In the genomic region with DNA sequence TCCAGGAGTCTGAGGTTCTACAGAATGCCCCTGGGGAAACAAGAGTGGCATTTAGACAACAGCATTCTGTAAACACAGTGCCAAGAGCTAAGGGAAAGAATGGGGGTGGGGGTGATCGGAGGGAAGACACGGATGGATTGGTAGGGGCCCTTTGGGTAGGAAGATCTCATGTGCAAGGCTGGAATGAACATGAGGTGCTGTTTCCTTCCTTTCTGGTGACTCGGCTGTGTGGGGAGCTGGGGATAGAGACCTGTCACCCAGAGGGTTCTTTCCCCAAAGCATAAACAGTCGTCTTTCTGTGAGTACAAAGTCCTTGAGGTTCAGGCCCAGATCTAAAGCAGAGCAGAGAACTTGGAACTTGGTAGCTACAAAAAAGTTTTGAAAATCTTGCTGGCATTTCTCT, we compare ENCODE assay signal across 9 cellular contexts. TPM values are rescaled to one million over a fixed set of nuclear protein-coding genes. Genes with fewer than 3 reads are reported as not detected.
DNase-seq lines count a peak whose midpoint lies in the region; ATAC-seq and TF ChIP-seq lines count a peak whose summit lies in the region.
"Had no signal": no experiment of that assay in that cellular context is flagged by ENCODE, and none has a peak within 500 bp of the region (broad histone marks: within the 10 kb centered on the region; RNA-seq: fewer than 3 reads in every experiment).

No MANE protein-coding gene starts in this region.

- H3K18ac ChIP-seq in mesenchymal stem cell (ENCODE audit: low read depth in 1 of 2, low read length in 2 of 2), result peak overlapping the region; percentile 87 to 88

- H3K4me1 ChIP-seq in duodenal mucosa (ENCODE audit: control insufficient read depth in 1 of 2, insufficient read depth in 2 of 2, low read length in 2 of 2), result peaks cover 51 to 52% of the 10 kb centered on the region in 2 donors
- peaks cover 23% of the 10 kb centered on the region for H3K4me1 ChIP-seq in mesenchymal stem cell (ENCODE audit: control insufficient read depth, insufficient read depth, low read depth, low read length)
- H3K4me1 ChIP-seq in suprapubic skin, result peaks cover 61% of the 10 kb centered on the region

- H3K36me3 ChIP-seq in duodenal mucosa (ENCODE audit: control insufficient read depth in 1 of 2, insufficient read depth in 2 of 2, low read length in 2 of 2), result peaks cover 12 to 30% of the 10 kb centered on the region in 2 donors
- H3K36me3 ChIP-seq in mesenchymal stem cell (ENCODE audit: control insufficient read depth in 1 of 2, insufficient read depth in 2 of 2, low read depth in 1 of 2, low read length in 2 of 2), result peaks cover 26 to 27% of the 10 kb centered on the region in 2 experiments
- H3K36me3 ChIP-seq in suprapubic skin, result peaks cover 27% of the 10 kb centered on the region

- no peak for TF ChIP-seq POLR2A in suprapubic skin (IDR thresholded peaks at IDR 0.05)

- H2BK120ac ChIP-seq in mesenchymal stem cell (ENCODE audit: low read depth, low read length), result peak overlapping the region; percentile 82

- H2AK5ac ChIP-seq in mesenchymal stem cell (ENCODE audit: low read length, severe bottlenecking), result peak overlapping the region; percentile 41

- TF ChIP-seq EP300 in suprapubic skin (IDR thresholded peaks at IDR 0.05), result no peak

- peak overlapping the region; percentile 69 for H4K8ac ChIP-seq in mesenchymal stem cell (ENCODE audit: low read length)

- H3K9me3 ChIP-seq in duodenal mucosa (ENCODE audit: control insufficient read depth in 1 of 2, low read length in 2 of 2) (no peaks in the 10 kb centered on the region), mesenchymal stem cell (ENCODE audit: control insufficient read depth, low read length) (no peaks in the 10 kb centered on the region), suprapubic skin (no peaks in the 10 kb centered on the region)

- ATAC-seq in GM21515 (IDR thresholded peaks at IDR 0.05; ENCODE audit: unreplicated experiment), result no peak

- peak overlapping the region; percentile 47 for H2BK5ac ChIP-seq in mesenchymal stem cell (ENCODE audit: low read depth, low read length, poor library complexity, severe bottlenecking)

- no peak for TF ChIP-seq CTCF in suprapubic skin (IDR thresholded peaks at IDR 0.05)

- WGBS in mesenchymal stem cell, result 37% methylated on average over 4 of the region's 4 CpGs
- WGBS in suprapubic skin, result 82% methylated on average over 4 of the region's 4 CpGs

- peak overlapping the region; percentile 86 to 90 for H2BK12ac ChIP-seq in mesenchymal stem cell (ENCODE audit: low read length in 2 of 2)

- H4K91ac ChIP-seq in mesenchymal stem cell (ENCODE audit: low read length), result peak overlapping the region; percentile 91

- H3K9ac ChIP-seq in duodenal mucosa (ENCODE audit: low read depth in 1 of 2, low read length in 2 of 2) (peak overlapping the region; percentile 42 to 65), mesenchymal stem cell (ENCODE audit: low read length) (peak overlapping the region; percentile 4)

- no peak overlapping the region for H3K23ac ChIP-seq in mesenchymal stem cell (ENCODE audit: low read length in 2 of 2)

- H3K4me3 ChIP-seq in duodenal mucosa (ENCODE audit: low read depth in 1 of 2, low read length in 2 of 2), result peak overlapping the region; percentile 11 to 40
- no peak overlapping the region for H3K4me3 ChIP-seq in mesenchymal stem cell (ENCODE audit: insufficient read depth in 1 of 2, low read depth in 1 of 2, low read length in 2 of 2)
- no peak overlapping the region for H3K4me3 ChIP-seq in suprapubic skin

- no peaks in the 10 kb centered on the region for H3K79me1 ChIP-seq in mesenchymal stem cell (replicated peaks; ENCODE audit: low read length, poor library complexity, severe bottlenecking)

- no peak overlapping the region for H2AFZ ChIP-seq in mesenchymal stem cell (ENCODE audit: low read depth, low read length)

- H3K27ac ChIP-seq in duodenal mucosa (ENCODE audit: low read depth, low read length) (peak overlapping the region; percentile 63), mesenchymal stem cell (ENCODE audit: low read length, poor library complexity, severe bottlenecking) (peak overlapping the region; percentile 97), suprapubic skin (peak overlapping the region; percentile 81)

- no peak overlapping the region for H2BK15ac ChIP-seq in mesenchymal stem cell (ENCODE audit: low read depth, poor library complexity, severe bottlenecking)

- peak; percentile 57 for DNase-seq in M059J (ENCODE audit: low read depth)
- DNase-seq in mesenchymal stem cell, result peak; percentile 75
- DNase-seq in suprapubic skin (ENCODE audit: low spot score in 2 of 2), result no peak
- DNase-seq in effector CD8-positive, alpha-beta T cell (lab: John Stamatoyannopoulos, UW), result no peak
- DNase-seq in CD1c-positive myeloid dendritic cell (ENCODE audit: extremely low spot score), result no peak
- no peak for DNase-seq in NCI-H2081 treated with DMSO at 0.1 percent for 48 hours (lab: John Stamatoyannopoulos, UW)
- DNase-seq: COR-L47 had no signal

- peak overlapping the region; percentile 0 for H3K4me2 ChIP-seq in mesenchymal stem cell (ENCODE audit: low read length, poor library complexity, severe bottlenecking)

- peak overlapping the region; percentile 75 to 88 for H3K4ac ChIP-seq in mesenchymal stem cell (ENCODE audit: low read depth in 1 of 2, low read length in 2 of 2)

- peak overlapping the region in 1 of 2 experiments; percentile 77 for H3K14ac ChIP-seq in mesenchymal stem cell (ENCODE audit: low read length in 2 of 2)

- H3K27me3 ChIP-seq in duodenal mucosa (ENCODE audit: control insufficient read depth in 1 of 2, insufficient read depth in 2 of 2, low read length in 2 of 2) (no peaks in the 10 kb centered on the region), mesenchymal stem cell (ENCODE audit: control insufficient read depth in 1 of 2, insufficient read depth in 1 of 2, low read length in 2 of 2) (no peaks in the 10 kb centered on the region), suprapubic skin (no peaks in the 10 kb centered on the region)

RNA-seq across cellular contexts. Expression of a gene that starts 11.7 kb away (rescaled TPM):
- total RNA-seq in M059J (2014; rRNA removed; shearing (Covaris generic)), result 1,051 and 1,337 TPM in 2 replicates
- 825 TPM for polyA plus RNA-seq in mesenchymal stem cell (2013, experiment 1 of 2)
- 826 TPM for polyA plus RNA-seq in mesenchymal stem cell (2013, experiment 2 of 2)
- 100 to 1,000 TPM in 3 of 4 donors, 10 to 100 TPM in 1; 85.4 to 182 (median 127) TPM for total RNA-seq in suprapubic skin

Comparison
In these comparisons a context has a peak if more than half of its experiments do, and no peak if none do; other contexts are left out.
1. DNase-seq: peak in M059J (single experiment) and mesenchymal stem cell (single experiment); none in suprapubic skin (0 of 2), effector CD8-positive, alpha-beta T cell (single experiment), CD1c-positive myeloid dendritic cell (single experiment) and NCI-H2081 treated with DMSO at 0.1 percent for 48 hours (single experiment).
2. H3K4me3 ChIP-seq: peak in duodenal mucosa (2 of 2); none in mesenchymal stem cell (0 of 2) and suprapubic skin (single experiment).
3. Peak in every context shown above with its lines, with median percentiles within 50 percentile points of each other: H3K27ac ChIP-seq.